8 cellular contexts compared by ENCODE assay signal in genomic region chr1:66929999-66930822, GRCh38. TPM values are rescaled to one million over a fixed set of nuclear protein-coding genes. Genes with fewer than 3 reads are reported as not detected.
DNase-seq lines count a peak whose midpoint lies in the region; ATAC-seq, FAIRE-seq and TF ChIP-seq lines count a peak whose summit lies in the region.

No MANE protein-coding gene starts in this region.

- H3K4me1 ChIP-seq in adipocyte (ENCODE audit: control insufficient read depth, insufficient read depth, low read length) (peaks cover 49% of the 10 kb centered on the region), trophoblast cell (ENCODE audit: control insufficient read depth in 1 of 2, insufficient read depth in 2 of 2, low read length in 2 of 2) (no peaks in the 10 kb centered on the region), tibial nerve (peaks cover 0 to 78% (median 23%) of the 10 kb centered on the region in 4 donors)

- H3K9me3 ChIP-seq in adipocyte (ENCODE audit: control insufficient read depth, low read length) (no peaks in the 10 kb centered on the region), trophoblast cell (ENCODE audit: insufficient read depth, low read depth, low read length) (no peaks in the 10 kb centered on the region), tibial nerve (no peaks in the 10 kb centered on the region)

- TF ChIP-seq EP300 in tibial nerve (IDR thresholded peaks at IDR 0.05) = peak in 1 of 2 donors; percentile 83

- H4K12ac ChIP-seq in trophoblast cell (ENCODE audit: low read depth, low read length) = peak overlapping the region; percentile 58

- H3K9ac ChIP-seq in adipocyte (ENCODE audit: low read length) (peak overlapping the region; percentile 89), trophoblast cell (ENCODE audit: low read length) (peak overlapping the region; percentile 97)

- H2BK120ac ChIP-seq in trophoblast cell (ENCODE audit: insufficient read depth, low read length, poor library complexity) = peak overlapping the region; percentile 78

- DNase-seq in GM12892 (ENCODE audit: insufficient read length) (peak; percentile 59), NCI-H1105 treated with DMSO at 0.1 percent for 48 hours (lab: John Stamatoyannopoulos, UW) (peak; percentile 92), SW 1271 (lab: John Stamatoyannopoulos, UW) (peak; percentile 72 to 85), adipocyte (ENCODE audit: low read depth) (peak; percentile 98), cardiac septum (ENCODE audit: low spot score) (peak; percentile 98), trophoblast cell (peak; percentile 90 to 96), tibial nerve (ENCODE audit: low spot score in 2 of 2) (peak; percentile 91 to 94)

- H3K36me3 ChIP-seq in adipocyte (ENCODE audit: control insufficient read depth, insufficient read depth, low read length, severe bottlenecking) = no peaks in the 10 kb centered on the region
- no peaks in the 10 kb centered on the region for H3K36me3 ChIP-seq in trophoblast cell (ENCODE audit: control insufficient read depth in 1 of 2, insufficient read depth in 2 of 2, low read length in 2 of 2)
- H3K36me3 ChIP-seq in tibial nerve = no peaks in the 10 kb centered on the region

- peak overlapping the region; percentile 77 for H4K91ac ChIP-seq in trophoblast cell (ENCODE audit: low read depth, low read length)

- peak overlapping the region; percentile 62 for H2AFZ ChIP-seq in trophoblast cell (ENCODE audit: insufficient read depth, low read length, poor library complexity)

- peak overlapping the region; percentile 64 for H2BK5ac ChIP-seq in trophoblast cell (ENCODE audit: low read depth, low read length, poor library complexity)

- peaks cover 8% of the 10 kb centered on the region for H3K79me2 ChIP-seq in trophoblast cell (ENCODE audit: control insufficient read depth, insufficient read depth, low read length, poor library complexity)

- no CpG with 5 or more reads among the region's 83 CpGs for WGBS in trophoblast cell (ENCODE audit: extremely low coverage, insufficient coverage, insufficient read length)
- WGBS in tibial nerve, 2 donors = 1% methylated on average over 35 to 60 of the region's 83 CpGs

- peak overlapping the region; percentile 18 for H2AK5ac ChIP-seq in trophoblast cell (ENCODE audit: low read length)

- peak overlapping the region; percentile 77 for H3K4ac ChIP-seq in trophoblast cell (ENCODE audit: low read depth, low read length)

- H3K27ac ChIP-seq in trophoblast cell (ENCODE audit: low read depth, low read length) (peak overlapping the region; percentile 96), tibial nerve (peak overlapping the region; percentile 85 to 99 (median 95))

- peak; percentile 76 for TF ChIP-seq POLR2A in GM12892 (IDR thresholded peaks at IDR 0.05; ENCODE audit: low read depth, low read length)
- peak; percentile 75 to 86 for TF ChIP-seq POLR2A in tibial nerve (IDR thresholded peaks at IDR 0.05)

- H3K23ac ChIP-seq in trophoblast cell (ENCODE audit: low read length) = no peak overlapping the region

- H3K14ac ChIP-seq in trophoblast cell (ENCODE audit: low read length) = peak overlapping the region; percentile 66

- H3K79me1 ChIP-seq in trophoblast cell (ENCODE audit: low read length) = peaks cover 12% of the 10 kb centered on the region

- H3K18ac ChIP-seq in trophoblast cell (ENCODE audit: low read length) = peak overlapping the region; percentile 87

- no peaks in the 10 kb centered on the region for H3K27me3 ChIP-seq in adipocyte (replicated peaks; ENCODE audit: control insufficient read depth, insufficient read depth, low read length)
- no peaks in the 10 kb centered on the region for H3K27me3 ChIP-seq in trophoblast cell (ENCODE audit: insufficient read depth, low read length)
- H3K27me3 ChIP-seq in tibial nerve = no peaks in the 10 kb centered on the region

- intact Hi-C loops in cardiac septum (cut with DNase I) = loop anchor here (10.0 kb wide), 1 partner anchor 165 kb away; no protein-coding TSS in a partner anchor

- peak; percentile 23 to 72 (median 65) for TF ChIP-seq CTCF in tibial nerve (IDR thresholded peaks at IDR 0.05)

- peak; percentile 75 for ATAC-seq in HG02759 (IDR thresholded peaks at IDR 0.05; ENCODE audit: unreplicated experiment)

- H3K4me3 ChIP-seq in adipocyte (ENCODE audit: low read length) = peak overlapping the region; percentile 93
- H3K4me3 ChIP-seq in trophoblast cell (ENCODE audit: low read depth, low read length) = peak overlapping the region; percentile 93
- H3K4me3 ChIP-seq in tibial nerve = peak overlapping the region; percentile 52 to 97 (median 68)

- peak overlapping the region; percentile 87 for H4K8ac ChIP-seq in trophoblast cell (ENCODE audit: low read depth, low read length)

- peak overlapping the region; percentile 97 for H3K4me2 ChIP-seq in trophoblast cell (ENCODE audit: low read length)

- peak; percentile 84 for FAIRE-seq in GM12892 (lab: Jason Lieb, UNC)

- H2BK12ac ChIP-seq in trophoblast cell (ENCODE audit: low read length) = no peak overlapping the region

RNA-seq across cellular contexts. Expression of gene MIER1, which starts 5.4 kb away (rescaled TPM):
- 27.8 TPM for polyA plus RNA-seq in GM12892 (2012; ENCODE audit: missing spikeins)
- 27.8 TPM for total RNA-seq in cardiac septum
- polyA plus RNA-seq in trophoblast cell (2013) = 18.6 and 19.5 TPM in 2 replicates
- total RNA-seq in tibial nerve = 10 to 100 TPM; 25.5 to 43.5 (median 40.1) TPM

RNA-seq across cellular contexts. Expression of gene DNAI4, which starts 5.6 kb away (rescaled TPM):
- polyA plus RNA-seq in GM12892 (2012; ENCODE audit: missing spikeins) = 0.49 TPM
- 10.9 TPM for total RNA-seq in cardiac septum
- 1.5 and 1.7 TPM in 2 replicates for polyA plus RNA-seq in trophoblast cell (2013)
- 10 to 100 TPM; 13.5 to 23.6 (median 17.2) TPM for total RNA-seq in tibial nerve

Comparison
In these comparisons a context has a peak if more than half of its experiments do, and no peak if none do; other contexts are left out.
1. Peak in every context shown above with its lines: DNase-seq, ATAC-seq, H3K4me3 ChIP-seq and H3K27ac ChIP-seq.